In genomic region chr17:1095093-1095852, GRCh38 we compare ENCODE assay signal across 14 cellular contexts.
DNase-seq lines count a peak whose midpoint lies in the region; ATAC-seq and TF ChIP-seq lines count a peak whose summit lies in the region.
"Had no signal": no experiment of that assay in that cellular context is flagged by ENCODE, and none has a peak within 500 bp of the region (broad histone marks: within the 10 kb centered on the region; RNA-seq: fewer than 3 reads in every experiment).

No MANE protein-coding gene starts in this region.

- H3K27me3 ChIP-seq in colonic mucosa (no peaks in the 10 kb centered on the region), upper lobe of left lung (no peaks in the 10 kb centered on the region)
- H3K27me3 ChIP-seq: MG63, tibial artery had no signal

- H3K4me3 Mint-ChIP-seq in activated CD4-positive, alpha-beta T cell treated with anti-CD3 and anti-CD28 coated beads, Interleukin-2, amount 10 ng/mL, durations not matched to agents 7 days and 5 days, result no peak overlapping the region

- peak; percentile 66 to 73 for ATAC-seq in upper lobe of left lung (ENCODE audit: low FRiP score in 2 of 2)
- ATAC-seq in GM18907 (IDR thresholded peaks at IDR 0.05; ENCODE audit: unreplicated experiment), result no peak

- intact Hi-C loops in colonic mucosa (cut with DNase I), result no loop called here

- peak in 1 of 4 donors; percentile 13 for TF ChIP-seq POLR2A in upper lobe of left lung (IDR thresholded peaks at IDR 0.05)

- H3K27ac ChIP-seq in colonic mucosa (peak overlapping the region; percentile 70), upper lobe of left lung (peak overlapping the region; percentile 82 to 94 (median 88))
- H3K27ac ChIP-seq: tibial artery had no signal

- H3K4me1 ChIP-seq in colonic mucosa (peaks cover 4% of the 10 kb centered on the region), upper lobe of left lung (peaks cover 27 to 78% (median 42%) of the 10 kb centered on the region in 4 donors)

- peak overlapping the region; percentile 84 for H3K27ac Mint-ChIP-seq in activated CD4-positive, alpha-beta T cell treated with anti-CD3 and anti-CD28 coated beads, Interleukin-2, amount 10 ng/mL, durations not matched to agents 7 days and 5 days

- CTCF ChIA-PET in activated CD4-positive, alpha-beta T cell treated with anti-CD3 and anti-CD28 coated beads, Interleukin-2, amount 10 ng/mL, durations not matched to agents 7 days and 5 days (lab: Charles Lee), result no interaction called here

- WGBS in upper lobe of left lung, 2 donors, result 54 to 78% methylated on average over 25 to 31 of the region's 31 CpGs

- DNase-seq in activated CD4-positive, alpha-beta T cell treated with anti-CD3 and anti-CD28 coated beads, Interleukin-2, amount 10 ng/mL, durations not matched to agents 7 days and 5 days, result no peak
- no peak for DNase-seq in activated CD4-positive, alpha-beta T cell treated with anti-CD3 and anti-CD28 coated beads for 4 hours
- DNase-seq in colonic mucosa, result no peak
- DNase-seq in midbrain (lab: John Stamatoyannopoulos, UW), result peak; percentile 21
- DNase-seq in upper lobe of left lung, result peak in 1 of 2 donors; percentile 92
- DNase-seq in AG20443 (ENCODE audit: low spot score), result no peak
- no peak for DNase-seq in NCI-H345 (lab: John Stamatoyannopoulos, UW)
- DNase-seq: activated T-cell treated with anti-CD3 and anti-CD28 coated beads for 4 hours, DMS153, MG63, NCI-H524 treated with DMSO at 0.1 percent for 48 hours, retina had no signal

- no peaks in the 10 kb centered on the region for H3K27me3 Mint-ChIP-seq in activated CD4-positive, alpha-beta T cell treated with anti-CD3 and anti-CD28 coated beads, Interleukin-2, amount 10 ng/mL, durations not matched to agents 7 days and 5 days

- POLR2A ChIA-PET in activated CD4-positive, alpha-beta T cell treated with anti-CD3 and anti-CD28 coated beads, Interleukin-2, amount 10 ng/mL, durations not matched to agents 7 days and 5 days (lab: Charles Lee), result interaction anchor here (0.6 kb wide), 1 partner anchor 134 kb away, joined by 4 read pairs; no protein-coding TSS in a partner anchor

- peaks cover 19% of the 10 kb centered on the region for H3K36me3 ChIP-seq in colonic mucosa
- peaks cover 0 to 55% (median 30%) of the 10 kb centered on the region in 4 donors for H3K36me3 ChIP-seq in upper lobe of left lung
- H3K36me3 ChIP-seq: MG63 had no signal

- H3K9ac ChIP-seq in colonic mucosa (ENCODE audit: low read depth in 2 of 2, low read length in 2 of 2), result peak overlapping the region in 1 of 2 donors; percentile 72

- peaks cover 49% of the 10 kb centered on the region for H3K36me3 Mint-ChIP-seq in activated CD4-positive, alpha-beta T cell treated with anti-CD3 and anti-CD28 coated beads, Interleukin-2, amount 10 ng/mL, durations not matched to agents 7 days and 5 days (ENCODE audit: low read depth)

- peak in 1 of 4 donors; percentile 7 for TF ChIP-seq EP300 in upper lobe of left lung (IDR thresholded peaks at IDR 0.05)

- H3K4me3 ChIP-seq in colonic mucosa (no peak overlapping the region), upper lobe of left lung (no peak overlapping the region)
- H3K4me3 ChIP-seq: MG63, tibial artery had no signal

- H3K4me1 Mint-ChIP-seq in activated CD4-positive, alpha-beta T cell treated with anti-CD3 and anti-CD28 coated beads, Interleukin-2, amount 10 ng/mL, durations not matched to agents 7 days and 5 days, result peaks cover 49% of the 10 kb centered on the region

- TF ChIP-seq CTCF in colonic mucosa (IDR thresholded peaks at IDR 0.05) (no peak), upper lobe of left lung (IDR thresholded peaks at IDR 0.05) (no peak)

- H3K9me3 Mint-ChIP-seq in activated CD4-positive, alpha-beta T cell treated with anti-CD3 and anti-CD28 coated beads, Interleukin-2, amount 10 ng/mL, durations not matched to agents 7 days and 5 days, result no peaks in the 10 kb centered on the region

- no peaks in the 10 kb centered on the region for H3K9me3 ChIP-seq in colonic mucosa
- H3K9me3 ChIP-seq in upper lobe of left lung, result no peaks in the 10 kb centered on the region
- H3K9me3 ChIP-seq: MG63, tibial artery had no signal
